Comparison of ENCODE assay signal across 13 cellular contexts in genomic region chr11:69918231-69918937, GRCh38.
DNase-seq lines count a peak whose midpoint lies in the region; ATAC-seq, FAIRE-seq and TF ChIP-seq lines count a peak whose summit lies in the region.
"Had no signal": no experiment of that assay in that cellular context is flagged by ENCODE, and none has a peak within 500 bp of the region (broad histone marks: within the 10 kb centered on the region; RNA-seq: fewer than 3 reads in every experiment).

No MANE protein-coding gene starts in this region.

- intact Hi-C loops in mammary epithelial cell (cut with micrococcal nuclease) = no loop called here
- intact Hi-C loops in HepG2 (cut with micrococcal nuclease; ENCODE audit: unreplicated experiment) = loop anchor here (1.0 kb wide), 1 partner anchor 278 kb away; no protein-coding TSS in a partner anchor
- intact Hi-C loops in gastrocnemius medialis (cut with DNase I; ENCODE audit: low total_unique reads) = loop anchor here (1.0 to 10.0 kb wide), 2 partner anchors 176 to 278 kb away; no protein-coding TSS in a partner anchor
- intact Hi-C loops in thyroid gland (cut with DNase I) = loop anchor here (2.0 kb wide), 1 partner anchor 274 kb away; no protein-coding TSS in a partner anchor

- WGBS in mammary epithelial cell (ENCODE audit: low coverage, missing lambda C conversion rate) = 37% methylated on average over 26 of the region's 38 CpGs
- whole genome bisulfite sequencing in HepG2 (ENCODE audit: low lambda C conversion rate) = 44% methylated on average over 15 of the region's 38 CpGs
- WGBS in thyroid gland, 2 donors = 36 to 62% methylated on average over 18 to 20 of the region's 38 CpGs

- H3K4me2 ChIP-seq in mammary epithelial cell (ENCODE audit: insufficient read depth, low read depth, low read length) (peak overlapping the region; percentile 22), HepG2 (ENCODE audit: low read depth, low read length) (no peak overlapping the region)

- dilution Hi-C loops in mammary epithelial cell (cut with HindIII; ENCODE audit: low sequenced_read_pairs) = no loop called here

- TF ChIP-seq POLR2A in HepG2 (IDR thresholded peaks at IDR 0.05; ENCODE audit: insufficient read depth in 1 of 2, low read depth in 2 of 2, low read length in 2 of 2) (no peak), gastrocnemius medialis (IDR thresholded peaks at IDR 0.05) (no peak), thyroid gland (IDR thresholded peaks at IDR 0.05) (no peak)

- BruUV-seq in mammary epithelial cell (replicated peaks; lab: Mats Ljungman, UMichigan) (no TSS peak), HepG2 (replicated peaks; lab: Mats Ljungman, UMichigan) (no TSS peak)

- TF ChIP-seq RAD21 in HepG2 (CRISPR knock-in tag; IDR thresholded peaks at IDR 0.05) = no peak

- POLR2A ChIA-PET in HEK293 (lab: Yijun Ruan, JAX) = no interaction called here
- POLR2A ChIA-PET in HepG2 (lab: Yijun Ruan, JAX) = no interaction called here

- H3K4me3 ChIP-seq in HEK293 (ENCODE audit: low read depth, low read length) (no peak overlapping the region), mammary epithelial cell (replicated peaks in 1 of 3; ENCODE audit: insufficient read depth in 1 of 3, low read depth in 2 of 3, low read length in 3 of 3) (no peak overlapping the region), HepG2 (replicated peaks in 1 of 3; ENCODE audit: insufficient read depth in 1 of 3, low read depth in 2 of 3, low read length in 3 of 3) (no peak overlapping the region), gastrocnemius medialis (no peak overlapping the region), thyroid gland (replicated peaks in 1 of 3) (no peak overlapping the region), WERI-Rb-1 (ENCODE audit: low read depth, low read length) (no peak overlapping the region)
- H3K4me3 ChIP-seq: HAP-1 had no signal

- H3K36me3 ChIP-seq in HEK293 (ENCODE audit: control insufficient read depth in 2 of 2, insufficient read depth in 1 of 2, low read length in 2 of 2) = no peaks in the 10 kb centered on the region
- no peaks in the 10 kb centered on the region for H3K36me3 ChIP-seq in mammary epithelial cell (ENCODE audit: insufficient read depth, low read length)
- no peaks in the 10 kb centered on the region for H3K36me3 ChIP-seq in HepG2 (replicated peaks in 1 of 2; ENCODE audit: control insufficient read depth in 1 of 2, insufficient read depth in 2 of 2, low read length in 2 of 2)
- H3K36me3 ChIP-seq in gastrocnemius medialis = no peaks in the 10 kb centered on the region
- no peaks in the 10 kb centered on the region for H3K36me3 ChIP-seq in thyroid gland
- no peaks in the 10 kb centered on the region for H3K36me3 ChIP-seq in WERI-Rb-1
- H3K36me3 ChIP-seq: HAP-1, neutrophil had no signal

- H3K27me3 ChIP-seq in mammary epithelial cell (ENCODE audit: insufficient read depth, low read length) (no peaks in the 10 kb centered on the region), HepG2 (ENCODE audit: control insufficient read depth in 1 of 2, insufficient read depth in 2 of 2, low read length in 2 of 2) (peaks cover 1 to 28% of the 10 kb centered on the region in 2 experiments; a peak in 4 of 5 replicates), gastrocnemius medialis (peaks cover 0 to 14% (median 0%) of the 10 kb centered on the region in 3 donors), thyroid gland (no peaks in the 10 kb centered on the region), WERI-Rb-1 (ENCODE audit: insufficient read depth, low read depth, severe bottlenecking) (peaks cover 16% of the 10 kb centered on the region)

- TF ChIP-seq CTCF in HEK293 (tag by site-specific recombination; IDR thresholded peaks at IDR 0.05) (no peak), mammary epithelial cell (conservative IDR thresholded peaks at IDR 0.05 in 1 of 2, IDR thresholded peaks at IDR 0.05 in 1 of 2; ENCODE audit: extremely low read depth in 1 of 2, insufficient read depth in 1 of 2, low read depth in 1 of 2, low read length in 2 of 2) (no peak), HepG2 (CRISPR knock-in tag; IDR thresholded peaks at IDR 0.05) (no peak), gastrocnemius medialis (IDR thresholded peaks at IDR 0.05 in 4 of 5, conservative IDR thresholded peaks at IDR 0.05 in 1 of 5) (no peak), thyroid gland (IDR thresholded peaks at IDR 0.05) (no peak), WERI-Rb-1 (IDR thresholded peaks at IDR 0.05; ENCODE audit: low read depth, low read length) (no peak)

- H3K9ac ChIP-seq in mammary epithelial cell (ENCODE audit: insufficient read depth, low read length) = no peak overlapping the region
- H3K9ac ChIP-seq in HepG2 (ENCODE audit: insufficient read depth, low read depth, low read length) = no peak overlapping the region

- in situ Hi-C loops in mammary epithelial cell (cut with MboI; ENCODE audit: low sequenced_read_pairs in 2 of 2) = loop anchor here in 1 of 2 donors (10.0 kb wide), 1 partner anchor 234 kb away; no protein-coding TSS in a partner anchor
- in situ Hi-C loops in HepG2 (cut with HindIII; ENCODE audit: extremely low pct_ligation_motif_present, low pct_unique_long_range_greater_than_20kb) = no loop called here
- in situ Hi-C loops in gastrocnemius medialis (cut with MboI; ENCODE audit: low sequenced_read_pairs in 4 of 4) = loop anchor here in 2 of 4 donors (5.0 kb wide), 1 partner anchor 279 kb away; no protein-coding TSS in a partner anchor

- no peaks in the 10 kb centered on the region for H3K4me1 ChIP-seq in HEK293 (ENCODE audit: control insufficient read depth, insufficient read depth, low read length)
- H3K4me1 ChIP-seq in mammary epithelial cell (ENCODE audit: insufficient read depth, low read length) = peaks cover 40% of the 10 kb centered on the region
- H3K4me1 ChIP-seq in HepG2 (ENCODE audit: insufficient read depth, low read length) = no peaks in the 10 kb centered on the region
- H3K4me1 ChIP-seq in gastrocnemius medialis = peaks cover 11 to 16% of the 10 kb centered on the region in 2 donors
- peaks cover 0 to 23% of the 10 kb centered on the region in 2 donors for H3K4me1 ChIP-seq in thyroid gland
- H3K4me1 ChIP-seq: HAP-1 had no signal

- H3K79me2 ChIP-seq in mammary epithelial cell (ENCODE audit: insufficient read depth, low read length) (no peaks in the 10 kb centered on the region), HepG2 (ENCODE audit: insufficient read depth, low read length) (no peaks in the 10 kb centered on the region)

- H3K27ac ChIP-seq in HEK293 (ENCODE audit: extremely low read depth, low read depth, low read length) = no peak overlapping the region
- H3K27ac ChIP-seq in mammary epithelial cell (ENCODE audit: insufficient read depth, low read depth, low read length) = no peak overlapping the region
- no peak overlapping the region for H3K27ac ChIP-seq in HepG2 (ENCODE audit: extremely low read length, insufficient read depth, low read length)
- peak overlapping the region; percentile 46 to 65 (median 62) for H3K27ac ChIP-seq in gastrocnemius medialis
- H3K27ac ChIP-seq in thyroid gland = peak overlapping the region in 1 of 3 donors; percentile 45
- no peak overlapping the region for H3K27ac ChIP-seq in WERI-Rb-1
- H3K27ac ChIP-seq: neutrophil, RWPE1 had no signal

- H2AFZ ChIP-seq in mammary epithelial cell (ENCODE audit: low read depth, low read length) (no peak overlapping the region), HepG2 (ENCODE audit: low read length) (no peak overlapping the region)

- H3K9me3 ChIP-seq in HEK293 (ENCODE audit: control insufficient read depth, insufficient read depth, low read depth, low read length) (no peaks in the 10 kb centered on the region), mammary epithelial cell (replicated peaks; ENCODE audit: insufficient read depth, low read length) (no peaks in the 10 kb centered on the region), HepG2 (ENCODE audit: low read length) (no peaks in the 10 kb centered on the region), gastrocnemius medialis (no peaks in the 10 kb centered on the region), thyroid gland (no peaks in the 10 kb centered on the region), WERI-Rb-1 (ENCODE audit: severe bottlenecking) (peaks cover 5% of the 10 kb centered on the region)
- H3K9me3 ChIP-seq: HAP-1, neutrophil had no signal

- DNase-seq in mammary epithelial cell (no peak), HepG2 (ENCODE audit: low spot score) (no peak), gastrocnemius medialis (peak in 1 of 2 donors; percentile 7), frontal cortex (ENCODE audit: low spot score in 2 of 2) (no peak), thyroid gland (no peak), WERI-Rb-1 (no peak), NCI-H2171 (lab: John Stamatoyannopoulos, UW) (no peak)
- DNase-seq: NCI-H187 had no signal

- ATAC-seq in HepG2 (no peak), gastrocnemius medialis (peak in 1 of 2 donors; percentile 11)

- 0 out of 4 replicates have a peak, but pooled peaks of 1 of the 2 experiments have one; percentile 27 for TF ChIP-seq EP300 in HepG2 (IDR thresholded peaks at IDR 0.05; ENCODE audit: low read depth in 2 of 2, low read length in 2 of 2)
- TF ChIP-seq EP300 in HepG2 (CRISPR knock-in tag; IDR thresholded peaks at IDR 0.05; ENCODE audit: borderline replicate concordance) = no peak

- FAIRE-seq in HepG2 (lab: Jason Lieb, UNC) (no peak), frontal cortex (lab: Jason Lieb, UNC) (no peak)
- FAIRE-seq: colon had no signal

- CTCF ChIA-PET in HEK293 (lab: Yijun Ruan, JAX) = interaction anchor here (0.6 to 2.0 kb wide), 33 partner anchors 9 to 285 kb away, joined by 3 to 19 read pairs (median 4); partner anchors contain the start of gene FADD
- CTCF ChIA-PET in mammary epithelial cell (lab: Charles Lee; ENCODE audit: low non-redundant PET) = no interaction called here
- CTCF ChIA-PET in HepG2 (lab: Yijun Ruan, JAX; ENCODE audit: low intra/inter-chr PET ratio, low total read pairs) = interaction anchor here (0.8 to 2.2 kb wide), 4 partner anchors 164 to 278 kb away, joined by 4 to 22 read pairs (median 12); no protein-coding TSS in a partner anchor

- no peaks in the 10 kb centered on the region for H4K20me1 ChIP-seq in mammary epithelial cell (ENCODE audit: insufficient read depth, low read length)
- H4K20me1 ChIP-seq in HepG2 (ENCODE audit: insufficient read depth, low read length) = 0 out of 2 replicates have a peak, but pooled peaks cover 11% of the 10 kb centered on the region

TF ChIP-seq in HEK293, 187 proteins besides CTCF, POLR2A, EP300 and RAD21 (continues in another document):
- TF ChIP-seq ZNF433 (tag by site-specific recombination; IDR thresholded peaks at IDR 0.05; ENCODE audit: low read depth) = no peak

Comparison
In these comparisons a context has a peak if more than half of its experiments do, and no peak if none do; other contexts are left out.
1. H3K27ac ChIP-seq: peak in gastrocnemius medialis (4 of 4); none in HEK293 (single experiment), mammary epithelial cell (single experiment), HepG2 (single experiment) and WERI-Rb-1 (single experiment).
2. Of the 63 proteins assayed by ChIP-seq in both HepG2 and HEK293: peak only in HepG2: ZNF501; only in HEK293: ZNF335; in both: none; in neither: 61.